1 cellular context compared by ENCODE assay signal in genomic region chr17:80101160-80101945, GRCh38.
A peak's percentile ranks its signal among the peaks of the same experiment; 100 is the strongest.
TF ChIP-seq lines count a peak whose summit lies in the region.

Gene GAA (plus strand): TSS chr17:80101581. CDS start chr17:80104587, 3,006 bp downstream.

TF ChIP-seq in K562, 482 proteins besides CTCF, POLR2A, EP300 and RAD21 (continued from another document and continues in another):
- TF ChIP-seq MGA (IDR thresholded peaks at IDR 0.05): peak; percentile 54
- TF ChIP-seq CEBPZ (IDR thresholded peaks at IDR 0.05; ENCODE audit: borderline replicate concordance, low read depth, low read length): no peak
- TF ChIP-seq TAF9B (IDR thresholded peaks at IDR 0.05; ENCODE audit: partially characterized antibody): no peak
- no peak for TF ChIP-seq SNAPC5 (CRISPR knock-in tag; IDR thresholded peaks at IDR 0.05)
- TF ChIP-seq SMARCC2 (IDR thresholded peaks at IDR 0.05; ENCODE audit: low read depth): no peak
- no peak for TF ChIP-seq CREBBP (IDR thresholded peaks at IDR 0.05; ENCODE audit: low read depth, low read length)
- TF ChIP-seq POLR2AphosphoS2 (IDR thresholded peaks at IDR 0.05; ENCODE audit: low read length): no peak
- TF ChIP-seq STAG1 (CRISPR knock-in tag; IDR thresholded peaks at IDR 0.05; ENCODE audit: borderline replicate concordance): no peak
- TF ChIP-seq U2AF2 (optimal IDR thresholded peaks at IDR 0.05; ENCODE audit: low read depth, low read length): no peak
- TF ChIP-seq RUNX1 (IDR thresholded peaks at IDR 0.05; ENCODE audit: low read depth): no peak
- no peak for TF ChIP-seq DNMT1 (IDR thresholded peaks at IDR 0.05)
- no peak for TF ChIP-seq AFF1 (IDR thresholded peaks at IDR 0.05; ENCODE audit: low read depth in 1 of 2, partially characterized antibody in 2 of 2)
- no peak for TF ChIP-seq NCOR1 (IDR thresholded peaks at IDR 0.05)
- TF ChIP-seq ZNF518B (CRISPR knock-in tag; IDR thresholded peaks at IDR 0.05): no peak
- no peak for TF ChIP-seq MTA1 (IDR thresholded peaks at IDR 0.05; ENCODE audit: borderline replicate concordance)
- no peak for TF ChIP-seq ETV6 (IDR thresholded peaks at IDR 0.05; ENCODE audit: borderline replicate concordance in 1 of 2, low read depth in 2 of 2, low read length in 1 of 2)
- TF ChIP-seq ETV6 (CRISPR knock-in tag; IDR thresholded peaks at IDR 0.05; ENCODE audit: borderline replicate concordance): 0 out of 2 replicates have a peak, but pooled peaks have one; percentile 34
- TF ChIP-seq BACH1 (tag; IDR thresholded peaks at IDR 0.05): no peak
- TF ChIP-seq ID3 (CRISPR knock-in tag; IDR thresholded peaks at IDR 0.05): no peak
- TF ChIP-seq ID3 (tag; IDR thresholded peaks at IDR 0.05): peak; percentile 46; the same call in 1 of the 2 replicates
- peak; percentile 73 for TF ChIP-seq KDM5B (IDR thresholded peaks at IDR 0.05; ENCODE audit: insufficient replicate concordance, low read depth, low read length)
- TF ChIP-seq PHB2 (IDR thresholded peaks at IDR 0.05; ENCODE audit: low read depth): no peak
- TF ChIP-seq BCL6 (CRISPR knock-in tag; IDR thresholded peaks at IDR 0.05): no peak
- TF ChIP-seq ZNF639 (CRISPR knock-in tag; conservative IDR thresholded peaks at IDR 0.05 in 1 of 2, IDR thresholded peaks at IDR 0.05 in 1 of 2): 0 out of 4 replicates have a peak, but pooled peaks of 1 of the 2 experiments have one; percentile 38
- TF ChIP-seq TOE1 (IDR thresholded peaks at IDR 0.05; ENCODE audit: borderline replicate concordance): peak; percentile 84; the same call in 1 of the 2 replicates
- no peak for TF ChIP-seq TOE1 (CRISPR knock-in tag; IDR thresholded peaks at IDR 0.05; ENCODE audit: borderline replicate concordance, low read depth)
- TF ChIP-seq SMARCA5 (IDR thresholded peaks at IDR 0.05): no peak
- TF ChIP-seq FOXA1 (IDR thresholded peaks at IDR 0.05; ENCODE audit: borderline replicate concordance): no peak
- no peak for TF ChIP-seq MYBL2 (IDR thresholded peaks at IDR 0.05; ENCODE audit: low read depth)
- no peak for TF ChIP-seq MYBL2 (CRISPR knock-in tag; IDR thresholded peaks at IDR 0.05; ENCODE audit: borderline replicate concordance)
- TF ChIP-seq TCF7L2 (IDR thresholded peaks at IDR 0.05; ENCODE audit: low read depth, low read length): no peak
- no peak for TF ChIP-seq SNIP1 (IDR thresholded peaks at IDR 0.05; ENCODE audit: low read depth)
- TF ChIP-seq BRD4 (IDR thresholded peaks at IDR 0.05): no peak
- no peak for TF ChIP-seq ZNF133 (CRISPR knock-in tag; IDR thresholded peaks at IDR 0.05)
- TF ChIP-seq HNRNPL (IDR thresholded peaks at IDR 0.05; ENCODE audit: low read depth, low read length): 0 out of 2 replicates have a peak, but pooled peaks have one; percentile 55
